ENCODE assay signal across 21 cellular contexts in genomic region chr5:178465861-178466288, GRCh38.
DNase-seq lines count a peak whose midpoint lies in the region; ATAC-seq and TF ChIP-seq lines count a peak whose summit lies in the region.
"Had no signal": no experiment of that assay in that cellular context is flagged by ENCODE, and none has a peak within 500 bp of the region (broad histone marks: within the 10 kb centered on the region; RNA-seq: fewer than 3 reads in every experiment).

No MANE protein-coding gene starts in this region.

- H2BK5ac ChIP-seq in H9 (ENCODE audit: insufficient read length, low read length), result no peak overlapping the region

- H2AK5ac ChIP-seq in H9 (ENCODE audit: insufficient read length, low read length), result no peak overlapping the region

- DNase-seq in H9 (no peak), neural progenitor cell (ENCODE audit: low spot score) (no peak), OCI-M2 (lab: John Stamatoyannopoulos, UW; ENCODE audit: unreplicated experiment) (no peak), glomerular visceral epithelial cell (ENCODE audit: extremely low spot score) (no peak), SKM-1 treated with dmso at 0.1 percent for 144 hours (lab: John Stamatoyannopoulos, UW; ENCODE audit: unreplicated experiment) (no peak)
- DNase-seq: DND-41, Karpas-422, NCI-H1694 treated with DMSO at 0.1 percent for 48 hours, NCI-H2081 treated with DMSO at 0.1 percent for 48 hours, NCI-H446, NCI-H526 had no signal

- no peaks in the 10 kb centered on the region for H3K9me3 ChIP-seq in BLaER1 treated with 17β-estradiol and CSF1 and Interleukin-3, amounts not matched to agents 10 nM and 100 nM (replicated peaks in 1 of 11)
- H3K9me3 ChIP-seq in H9 (ENCODE audit: control insufficient read depth, low read depth, low read length) (no peaks in the 10 kb centered on the region), neural progenitor cell (ENCODE audit: low read depth) (no peaks in the 10 kb centered on the region)
- H3K9me3 ChIP-seq: HAP-1 had no signal

- H2BK15ac ChIP-seq in H9 (ENCODE audit: low read depth, low read length), result no peak overlapping the region

- H3K4me1 ChIP-seq in BLaER1 treated with 17β-estradiol and CSF1 and Interleukin-3, amounts not matched to agents 10 nM and 100 nM, result peaks cover 54 to 94% (median 80%) of the 10 kb centered on the region in 10 experiments
- H3K4me1 ChIP-seq in H9 (ENCODE audit: insufficient read depth, low read length) (peaks cover 5% of the 10 kb centered on the region; the same call in 1 of the 2 replicates), neural progenitor cell (peaks cover 18% of the 10 kb centered on the region)
- H3K4me1 ChIP-seq: A549, SJSA1 had no signal

- peaks cover 3% of the 10 kb centered on the region; the same call in 1 of the 2 replicates for H3K27me3 Mint-ChIP-seq in H9 (ENCODE audit: low read depth)
- H3K27me3 Mint-ChIP-seq in dendritic cell treated with granulocyte-macrophage colony-stimulating factor and Interleukin-4, amounts not matched to agents 40 ng/mL and 50 ng/mL, for 4 days, result peaks cover 11% of the 10 kb centered on the region
- H3K27me3 Mint-ChIP-seq in neural progenitor cell (ENCODE audit: insufficient read depth, low read depth), result peaks cover 2% of the 10 kb centered on the region

- H3K27ac ChIP-seq in BLaER1 treated with 17β-estradiol and CSF1 and Interleukin-3, amounts not matched to agents 10 nM and 100 nM, result peak overlapping the region in 10 of 11 experiments; percentile 93 to 99 (median 95); a peak in 19 of 22 replicates
- H3K27ac ChIP-seq in H9 (ENCODE audit: insufficient read length, low read depth, low read length) (no peak overlapping the region), neural progenitor cell (no peak overlapping the region)
- H3K27ac ChIP-seq: A549, SJSA1 had no signal

- WGBS in H9 (ENCODE audit: extremely low coverage, insufficient read length, low lambda C conversion rate), result no CpG with 5 or more reads among the region's 16 CpGs

- peaks cover 0 to 21% (median 0%) of the 10 kb centered on the region in 11 experiments; a peak in 4 of 22 replicates for H3K27me3 ChIP-seq in BLaER1 treated with 17β-estradiol and CSF1 and Interleukin-3, amounts not matched to agents 10 nM and 100 nM
- no peaks in the 10 kb centered on the region for H3K27me3 ChIP-seq in H9 (ENCODE audit: insufficient read depth, low read length)
- H3K27me3 ChIP-seq in neural progenitor cell, result no peaks in the 10 kb centered on the region
- H3K27me3 ChIP-seq: SJSA1 had no signal

- peak overlapping the region in 8 of 11 experiments; percentile 78 to 89 (median 85); a peak in 10 of 22 replicates for H3K9ac ChIP-seq in BLaER1 treated with 17β-estradiol and CSF1 and Interleukin-3, amounts not matched to agents 10 nM and 100 nM
- H3K9ac ChIP-seq in H9 (ENCODE audit: extremely low read depth, insufficient read length, low read length), result no peak overlapping the region
- H3K9ac ChIP-seq in neural progenitor cell, result no peak overlapping the region

- H3K36me3 Mint-ChIP-seq in H9 (ENCODE audit: insufficient read depth in 1 of 3, low read depth in 3 of 3) (no peaks in the 10 kb centered on the region), neural progenitor cell (no peaks in the 10 kb centered on the region)
- no peaks in the 10 kb centered on the region for H3K36me3 Mint-ChIP-seq in dendritic cell treated with granulocyte-macrophage colony-stimulating factor and Interleukin-4, amounts not matched to agents 40 ng/mL and 50 ng/mL, for 4 days (ENCODE audit: low read depth)

- no peak overlapping the region for H3K14ac ChIP-seq in H9 (ENCODE audit: insufficient read depth, low read length)

- H3K27ac Mint-ChIP-seq in H9, result peak overlapping the region in 2 of 3 experiments; percentile 8 to 14; a peak in 1 of 7 replicates
- H3K27ac Mint-ChIP-seq in dendritic cell treated with granulocyte-macrophage colony-stimulating factor and Interleukin-4, amounts not matched to agents 40 ng/mL and 50 ng/mL, for 4 days, result peak overlapping the region; percentile 5
- peak overlapping the region; percentile 47 for H3K27ac Mint-ChIP-seq in neural progenitor cell
- H3K27ac Mint-ChIP-seq: B cell, IgD-negative memory B cell had no signal

- H2BK12ac ChIP-seq in H9 (ENCODE audit: insufficient read length, low read depth, low read length), result no peak overlapping the region

- no peak for ATAC-seq in HG02798 (IDR thresholded peaks at IDR 0.05; ENCODE audit: poor library complexity, unreplicated experiment)
- ATAC-seq: A549, GM12878, Right ventricle myocardium inferior had no signal

- no peak overlapping the region for H3K23ac ChIP-seq in H9 (ENCODE audit: insufficient read length, low read depth, low read length)

- no peak overlapping the region for H3K56ac ChIP-seq in H9 (ENCODE audit: insufficient read length, low read depth, low read length)

- H3K18ac ChIP-seq in H9 (ENCODE audit: insufficient read length, low read depth, low read length), result no peak overlapping the region

- H3K4me3 Mint-ChIP-seq in H9, result no peak overlapping the region
- H3K4me3 Mint-ChIP-seq in dendritic cell treated with granulocyte-macrophage colony-stimulating factor and Interleukin-4, amounts not matched to agents 40 ng/mL and 50 ng/mL, for 4 days, result no peak overlapping the region
- no peak overlapping the region for H3K4me3 Mint-ChIP-seq in neural progenitor cell
- H3K4me3 Mint-ChIP-seq: B cell, IgD-negative memory B cell had no signal

- H3K4ac ChIP-seq in H9 (ENCODE audit: low read depth, low read length), result no peak overlapping the region

- H4K8ac ChIP-seq in H9 (replicated peaks; ENCODE audit: insufficient read length, low read depth, low read length), result no peak overlapping the region

- H2BK120ac ChIP-seq in H9 (ENCODE audit: low read depth, low read length, poor library complexity, severe bottlenecking), result no peak overlapping the region

- H2BK20ac ChIP-seq in H9 (ENCODE audit: low read depth, low read length, poor library complexity, severe bottlenecking), result no peak overlapping the region

- H3K4me3 ChIP-seq in BLaER1 treated with 17β-estradiol and CSF1 and Interleukin-3, amounts not matched to agents 10 nM and 100 nM, result no peak overlapping the region
- H3K4me3 ChIP-seq in neural progenitor cell, result no peak overlapping the region
- H3K4me3 ChIP-seq: A549, GM12878, HAP-1, SJSA1 had no signal

- H4K20me1 ChIP-seq in BLaER1 treated with 17β-estradiol and CSF1 and Interleukin-3, amounts not matched to agents 10 nM and 100 nM, result no peaks in the 10 kb centered on the region
- H4K20me1 ChIP-seq in H9 (ENCODE audit: control insufficient read depth, insufficient read depth, insufficient read length) (no peaks in the 10 kb centered on the region), neural progenitor cell (ENCODE audit: low read depth) (no peaks in the 10 kb centered on the region)

- H4K5ac ChIP-seq in H9 (ENCODE audit: insufficient read length, low read depth, low read length), result no peak overlapping the region

- H3K79me2 ChIP-seq in H9 (ENCODE audit: insufficient read depth, low read length) (0 out of 2 replicates have a peak, but pooled peaks cover 1% of the 10 kb centered on the region), neural progenitor cell (ENCODE audit: low read depth) (no peaks in the 10 kb centered on the region)

- H3F3A ChIP-seq in neural progenitor cell (ENCODE audit: low read depth), result no peaks in the 10 kb centered on the region

- intact Hi-C loops in dendritic cell treated with granulocyte-macrophage colony-stimulating factor and Interleukin-4, amounts not matched to agents 40 ng/mL and 50 ng/mL, for 4 days (cut with micrococcal nuclease), result loop anchor here (10.0 kb wide), 1 partner anchor 181 kb away; no protein-coding TSS in a partner anchor

- peaks cover 26 to 51% of the 10 kb centered on the region in 2 experiments for H3K4me1 Mint-ChIP-seq in H9
- H3K4me1 Mint-ChIP-seq in dendritic cell treated with granulocyte-macrophage colony-stimulating factor and Interleukin-4, amounts not matched to agents 40 ng/mL and 50 ng/mL, for 4 days (ENCODE audit: low read depth), result peaks cover 88% of the 10 kb centered on the region
- H3K4me1 Mint-ChIP-seq in neural progenitor cell, result peaks cover 89% of the 10 kb centered on the region
- H3K4me1 Mint-ChIP-seq: B cell, IgD-negative memory B cell had no signal

- H3T11ph ChIP-seq in H9 (ENCODE audit: low read length), result no peak overlapping the region

- H3K79me1 ChIP-seq in H9 (ENCODE audit: insufficient read depth, low read depth, low read length, poor library complexity, severe bottlenecking), result no peaks in the 10 kb centered on the region

- H3K36me3 ChIP-seq in BLaER1 treated with 17β-estradiol and CSF1 and Interleukin-3, amounts not matched to agents 10 nM and 100 nM, result no peaks in the 10 kb centered on the region
- no peaks in the 10 kb centered on the region for H3K36me3 ChIP-seq in neural progenitor cell
- H3K36me3 ChIP-seq: HAP-1, SJSA1 had no signal

- TF ChIP-seq CTCF in H9 (conservative IDR thresholded peaks at IDR 0.05), result no peak
- no peak for TF ChIP-seq CTCF in neural progenitor cell (IDR thresholded peaks at IDR 0.05)

- no peaks in the 10 kb centered on the region for H3K23me2 ChIP-seq in H9 (ENCODE audit: insufficient read length, low read depth, low read length, poor library complexity, severe bottlenecking)

- H3K9me3 Mint-ChIP-seq in H9 (no peaks in the 10 kb centered on the region), neural progenitor cell (no peaks in the 10 kb centered on the region)
- no peaks in the 10 kb centered on the region for H3K9me3 Mint-ChIP-seq in dendritic cell treated with granulocyte-macrophage colony-stimulating factor and Interleukin-4, amounts not matched to agents 40 ng/mL and 50 ng/mL, for 4 days

- H3K4me2 ChIP-seq in BLaER1 treated with 17β-estradiol and CSF1 and Interleukin-3, amounts not matched to agents 10 nM and 100 nM, result peak overlapping the region in 9 of 11 experiments; percentile 69 to 96 (median 85); a peak in 17 of 22 replicates
- H3K4me2 ChIP-seq in H9 (ENCODE audit: insufficient read depth, insufficient read length, low read length), result no peak overlapping the region
- H3K4me2 ChIP-seq in neural progenitor cell, result no peak overlapping the region
- H3K4me2 ChIP-seq: A549 had no signal

- no peak overlapping the region for H2AFZ ChIP-seq in H9 (ENCODE audit: low read length)
- H2AFZ ChIP-seq in neural progenitor cell (replicated peaks), result no peak overlapping the region

- no peak overlapping the region for H4K91ac ChIP-seq in H9 (ENCODE audit: insufficient read length, low read depth, low read length)

Comparison
In these comparisons a context has a peak if more than half of its experiments do, and no peak if none do; other contexts are left out.
1. H3K27ac ChIP-seq: peak in BLaER1 treated with 17β-estradiol and CSF1 and Interleukin-3, amounts not matched to agents 10 nM and 100 nM (10 of 11); none in H9 (single experiment) and neural progenitor cell (single experiment).
2. H3K4me2 ChIP-seq: peak in BLaER1 treated with 17β-estradiol and CSF1 and Interleukin-3, amounts not matched to agents 10 nM and 100 nM (9 of 11); none in H9 (single experiment) and neural progenitor cell (single experiment).
3. H3K9ac ChIP-seq: peak in BLaER1 treated with 17β-estradiol and CSF1 and Interleukin-3, amounts not matched to agents 10 nM and 100 nM (8 of 11); none in H9 (single experiment) and neural progenitor cell (single experiment).
4. Peak in every context shown above with its lines, with median percentiles within 50 percentile points of each other: H3K27ac Mint-ChIP-seq.